In the genomic region with DNA sequence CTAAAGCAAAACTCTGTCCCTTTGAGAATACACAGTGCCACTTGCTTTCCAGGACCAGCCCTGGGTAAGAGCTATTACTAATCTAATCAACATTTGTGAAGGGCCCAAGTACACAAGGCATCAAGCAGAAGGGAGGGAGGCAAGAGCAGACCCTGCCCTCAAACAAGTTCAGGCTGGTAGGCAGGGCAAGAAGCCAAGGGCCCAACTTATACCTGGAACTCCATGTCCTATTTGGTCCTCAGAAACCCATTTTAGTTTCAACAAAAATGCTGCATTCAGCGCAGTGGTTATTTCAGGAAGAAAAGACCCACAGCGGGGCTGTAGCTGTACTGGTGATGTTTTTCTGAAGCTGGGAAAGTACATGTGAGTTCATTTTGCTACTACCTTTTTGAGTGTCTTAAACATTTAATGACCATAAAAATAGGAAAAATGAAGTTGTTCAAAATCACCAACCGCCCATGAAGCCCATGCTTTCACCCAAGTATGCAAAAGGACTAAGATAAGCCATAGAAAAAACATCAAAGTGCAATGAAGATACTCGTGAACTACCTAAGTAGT, we compare ENCODE assay signal across 2 cellular contexts.
TF ChIP-seq lines count a peak whose summit lies in the region.

No MANE protein-coding gene starts in this region.

TF ChIP-seq in SK-N-SH, 30 proteins besides CTCF, POLR2A, EP300 and RAD21 (continued from another document):
- TF ChIP-seq ELF1 (IDR thresholded peaks at IDR 0.05), result no peak

TF ChIP-seq in SK-N-SH treated with all-trans-retinoic acid at 6 μM for 48 hours, 23 proteins besides CTCF, POLR2A, EP300 and RAD21 (continued from another document):
- TF ChIP-seq, protein P1, sequence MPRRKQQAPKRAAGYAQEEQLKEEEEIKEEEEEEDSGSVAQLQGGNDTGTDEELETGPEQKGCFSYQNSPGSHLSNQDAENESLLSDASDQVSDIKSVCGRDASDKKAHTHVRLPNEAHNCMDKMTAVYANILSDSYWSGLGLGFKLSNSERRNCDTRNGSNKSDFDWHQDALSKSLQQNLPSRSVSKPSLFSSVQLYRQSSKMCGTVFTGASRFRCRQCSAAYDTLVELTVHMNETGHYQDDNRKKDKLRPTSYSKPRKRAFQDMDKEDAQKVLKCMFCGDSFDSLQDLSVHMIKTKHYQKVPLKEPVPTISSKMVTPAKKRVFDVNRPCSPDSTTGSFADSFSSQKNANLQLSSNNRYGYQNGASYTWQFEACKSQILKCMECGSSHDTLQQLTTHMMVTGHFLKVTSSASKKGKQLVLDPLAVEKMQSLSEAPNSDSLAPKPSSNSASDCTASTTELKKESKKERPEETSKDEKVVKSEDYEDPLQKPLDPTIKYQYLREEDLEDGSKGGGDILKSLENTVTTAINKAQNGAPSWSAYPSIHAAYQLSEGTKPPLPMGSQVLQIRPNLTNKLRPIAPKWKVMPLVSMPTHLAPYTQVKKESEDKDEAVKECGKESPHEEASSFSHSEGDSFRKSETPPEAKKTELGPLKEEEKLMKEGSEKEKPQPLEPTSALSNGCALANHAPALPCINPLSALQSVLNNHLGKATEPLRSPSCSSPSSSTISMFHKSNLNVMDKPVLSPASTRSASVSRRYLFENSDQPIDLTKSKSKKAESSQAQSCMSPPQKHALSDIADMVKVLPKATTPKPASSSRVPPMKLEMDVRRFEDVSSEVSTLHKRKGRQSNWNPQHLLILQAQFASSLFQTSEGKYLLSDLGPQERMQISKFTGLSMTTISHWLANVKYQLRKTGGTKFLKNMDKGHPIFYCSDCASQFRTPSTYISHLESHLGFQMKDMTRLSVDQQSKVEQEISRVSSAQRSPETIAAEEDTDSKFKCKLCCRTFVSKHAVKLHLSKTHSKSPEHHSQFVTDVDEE (CRISPR knock-in tag; IDR thresholded peaks at IDR 0.05), result no peak
- TF ChIP-seq ZC3H10 (CRISPR knock-in tag; IDR thresholded peaks at IDR 0.05), result no peak
- no peak for TF ChIP-seq ESRRG (CRISPR knock-in tag; IDR thresholded peaks at IDR 0.05)
- TF ChIP-seq ZNF565 (CRISPR knock-in tag; conservative IDR thresholded peaks at IDR 0.05; ENCODE audit: low read depth), result no peak
- no peak for TF ChIP-seq PPARA (CRISPR knock-in tag; IDR thresholded peaks at IDR 0.05; ENCODE audit: borderline replicate concordance)
- TF ChIP-seq ZNF70 (CRISPR knock-in tag; IDR thresholded peaks at IDR 0.05), result no peak
- TF ChIP-seq, protein P2, sequence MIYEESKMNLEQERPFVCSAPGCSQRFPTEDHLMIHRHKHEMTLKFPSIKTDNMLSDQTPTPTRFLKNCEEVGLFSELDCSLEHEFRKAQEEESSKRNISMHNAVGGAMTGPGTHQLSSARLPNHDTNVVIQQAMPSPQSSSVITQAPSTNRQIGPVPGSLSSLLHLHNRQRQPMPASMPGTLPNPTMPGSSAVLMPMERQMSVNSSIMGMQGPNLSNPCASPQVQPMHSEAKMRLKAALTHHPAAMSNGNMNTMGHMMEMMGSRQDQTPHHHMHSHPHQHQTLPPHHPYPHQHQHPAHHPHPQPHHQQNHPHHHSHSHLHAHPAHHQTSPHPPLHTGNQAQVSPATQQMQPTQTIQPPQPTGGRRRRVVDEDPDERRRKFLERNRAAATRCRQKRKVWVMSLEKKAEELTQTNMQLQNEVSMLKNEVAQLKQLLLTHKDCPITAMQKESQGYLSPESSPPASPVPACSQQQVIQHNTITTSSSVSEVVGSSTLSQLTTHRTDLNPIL (CRISPR knock-in tag; IDR thresholded peaks at IDR 0.05; ENCODE audit: low read depth), result no peak
- TF ChIP-seq ARNTL (CRISPR knock-in tag; IDR thresholded peaks at IDR 0.05; ENCODE audit: borderline replicate concordance, low read depth), result no peak
- TF ChIP-seq RARB (CRISPR knock-in tag; IDR thresholded peaks at IDR 0.05), result no peak
- TF ChIP-seq, protein P3, sequence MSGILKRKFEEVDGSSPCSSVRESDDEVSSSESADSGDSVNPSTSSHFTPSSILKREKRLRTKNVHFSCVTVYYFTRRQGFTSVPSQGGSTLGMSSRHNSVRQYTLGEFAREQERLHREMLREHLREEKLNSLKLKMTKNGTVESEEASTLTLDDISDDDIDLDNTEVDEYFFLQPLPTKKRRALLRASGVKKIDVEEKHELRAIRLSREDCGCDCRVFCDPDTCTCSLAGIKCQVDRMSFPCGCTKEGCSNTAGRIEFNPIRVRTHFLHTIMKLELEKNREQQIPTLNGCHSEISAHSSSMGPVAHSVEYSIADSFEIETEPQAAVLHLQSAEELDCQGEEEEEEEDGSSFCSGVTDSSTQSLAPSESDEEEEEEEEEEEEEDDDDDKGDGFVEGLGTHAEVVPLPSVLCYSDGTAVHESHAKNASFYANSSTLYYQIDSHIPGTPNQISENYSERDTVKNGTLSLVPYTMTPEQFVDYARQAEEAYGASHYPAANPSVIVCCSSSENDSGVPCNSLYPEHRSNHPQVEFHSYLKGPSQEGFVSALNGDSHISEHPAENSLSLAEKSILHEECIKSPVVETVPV (CRISPR knock-in tag; IDR thresholded peaks at IDR 0.05), result no peak
- TF ChIP-seq, protein P4, sequence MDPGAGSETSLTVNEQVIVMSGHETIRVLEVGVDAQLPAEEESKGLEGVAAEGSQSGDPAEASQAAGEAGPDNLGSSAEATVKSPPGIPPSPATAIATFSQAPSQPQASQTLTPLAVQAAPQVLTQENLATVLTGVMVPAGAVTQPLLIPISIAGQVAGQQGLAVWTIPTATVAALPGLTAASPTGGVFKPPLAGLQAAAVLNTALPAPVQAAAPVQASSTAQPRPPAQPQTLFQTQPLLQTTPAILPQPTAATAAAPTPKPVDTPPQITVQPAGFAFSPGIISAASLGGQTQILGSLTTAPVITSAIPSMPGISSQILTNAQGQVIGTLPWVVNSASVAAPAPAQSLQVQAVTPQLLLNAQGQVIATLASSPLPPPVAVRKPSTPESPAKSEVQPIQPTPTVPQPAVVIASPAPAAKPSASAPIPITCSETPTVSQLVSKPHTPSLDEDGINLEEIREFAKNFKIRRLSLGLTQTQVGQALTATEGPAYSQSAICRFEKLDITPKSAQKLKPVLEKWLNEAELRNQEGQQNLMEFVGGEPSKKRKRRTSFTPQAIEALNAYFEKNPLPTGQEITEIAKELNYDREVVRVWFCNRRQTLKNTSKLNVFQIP (CRISPR knock-in tag; IDR thresholded peaks at IDR 0.05; ENCODE audit: borderline replicate concordance, low read depth), result no peak
